Comparison of ENCODE assay signal across 26 cellular contexts in the genomic region with DNA sequence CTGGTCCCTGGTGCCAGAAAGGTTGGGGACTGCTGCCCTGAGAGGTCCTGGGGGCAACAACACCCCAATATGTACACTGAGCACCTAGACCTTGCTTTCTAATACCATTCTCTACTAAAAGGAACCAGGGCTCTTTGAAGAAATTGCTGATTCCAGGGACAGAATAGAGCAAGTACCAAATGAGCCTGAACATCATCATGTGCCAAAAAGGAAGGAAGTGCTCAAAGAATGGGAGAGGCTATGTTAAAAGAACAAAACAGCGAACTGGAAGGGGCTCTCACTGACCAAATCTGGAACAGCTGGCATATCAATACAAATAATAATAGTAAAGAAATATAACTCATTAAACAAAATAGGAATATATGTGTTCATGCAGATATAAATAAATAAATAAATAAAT.
"Had no signal": no experiment of that assay in that cellular context is flagged by ENCODE, and none has a peak within 500 bp of the region (broad histone marks: within the 10 kb centered on the region; RNA-seq: fewer than 3 reads in every experiment).

No MANE protein-coding gene starts in this region.

- H3K36me3 Mint-ChIP-seq: activated naive CD4-positive, alpha-beta T cell treated with anti-CD3 and anti-CD28 coated beads, Interleukin-2, amount 10 ng/mL, durations not matched to agents 7 days and 5 days; activated naive CD8-positive, alpha-beta T cell treated with anti-CD3 and anti-CD28 coated beads for 36 hours; WTC11 had no signal

- H3K9me3 Mint-ChIP-seq: activated naive CD4-positive, alpha-beta T cell treated with anti-CD3 and anti-CD28 coated beads, Interleukin-2, amount 10 ng/mL, durations not matched to agents 7 days and 5 days; activated T-cell treated with anti-CD3 and anti-CD28 coated beads, Interleukin-2, amount 50 U/mL, for 24 hours; activated T-helper 17 cell treated with anti-CD3 and anti-CD28 coated beads, Interleukin-2, amount 50 U/mL, for 72 hours had no signal

- H3K4me1 Mint-ChIP-seq: activated naive CD4-positive, alpha-beta T cell treated with anti-CD3 and anti-CD28 coated beads, Interleukin-2, amount 10 ng/mL, durations not matched to agents 7 days and 5 days; activated naive CD8-positive, alpha-beta T cell treated with anti-CD3 and anti-CD28 coated beads for 36 hours; activated T-helper 17 cell treated with anti-CD3 and anti-CD28 coated beads, Interleukin-2, amount 50 U/mL, for 72 hours; T-helper 17 cell; WTC11 had no signal

- DNase-seq: activated CD4-positive, alpha-beta T cell treated with anti-CD3 and anti-CD28 coated beads for 48 hours; activated CD4-positive, alpha-beta T cell treated with anti-CD3 and anti-CD28 coated beads, Interleukin-2, amount 50 U/mL, for 4 hours; activated CD4-positive, CD25-positive, alpha-beta regulatory T cell treated with anti-CD3 and anti-CD28 coated beads, Interleukin-2, amount 50 U/mL, for 72 hours; activated CD8-positive, alpha-beta memory T cell treated with anti-CD3 and anti-CD28 coated beads, Interleukin-2, amount 50 U/mL, for 48 hours; activated CD8-positive, alpha-beta T cell treated with anti-CD3 and anti-CD28 coated beads, Interleukin-2, amount 10 ng/mL, durations not matched to agents 7 days and 5 days; activated gamma-delta T cell; activated naive CD4-positive, alpha-beta T cell treated with anti-CD3 and anti-CD28 coated beads, Interleukin-2, amount 10 ng/mL, durations not matched to agents 7 days and 5 days; activated naive CD8-positive, alpha-beta T cell treated with anti-CD3 and anti-CD28 coated beads for 36 hours; activated T-cell treated with anti-CD3 and anti-CD28 coated beads, Interleukin-2, amount 50 U/mL, for 24 hours; Karpas-422; MM.1S; NCI-H1105 treated with DMSO at 0.1 percent for 48 hours; NCI-H1436 treated with DMSO at 0.1 percent for 48 hours; NCI-H187; NCI-H510A treated with DMSO at 0.1 percent for 48 hours; NCI-H69; NK-92 treated with Interleukin-12 subunit alpha and Interleukin-12 subunit beta, amount 100 ng/mL, for 24 hours; OCI-M1; Peyer's patch; SHP77 treated with DMSO at 0.1 percent for 48 hours; T-helper 17 cell; T-helper 9 cell had no signal

- H3K9me3 ChIP-seq: Peyer's patch had no signal

- FAIRE-seq: K562 had no signal

- ATAC-seq: activated CD8-positive, alpha-beta T cell treated with anti-CD3 and anti-CD28 coated beads, Interleukin-2, amount 10 ng/mL, durations not matched to agents 7 days and 5 days; activated T-helper 17 cell treated with anti-CD3 and anti-CD28 coated beads, Interleukin-2, amount 50 U/mL, for 72 hours; K562; T-helper 17 cell; WTC11 had no signal

- H3K4me3 Mint-ChIP-seq: activated CD8-positive, alpha-beta T cell treated with anti-CD3 and anti-CD28 coated beads, Interleukin-2, amount 10 ng/mL, durations not matched to agents 7 days and 5 days; activated naive CD4-positive, alpha-beta T cell treated with anti-CD3 and anti-CD28 coated beads, Interleukin-2, amount 10 ng/mL, durations not matched to agents 7 days and 5 days; activated naive CD8-positive, alpha-beta T cell treated with anti-CD3 and anti-CD28 coated beads for 36 hours; activated T-cell treated with anti-CD3 and anti-CD28 coated beads, Interleukin-2, amount 50 U/mL, for 24 hours; activated T-helper 17 cell treated with anti-CD3 and anti-CD28 coated beads, Interleukin-2, amount 50 U/mL, for 72 hours; T-helper 17 cell; WTC11 had no signal

- H3K27ac ChIP-seq: Peyer's patch, RWPE1 had no signal

- H3K27ac Mint-ChIP-seq: activated CD8-positive, alpha-beta T cell treated with anti-CD3 and anti-CD28 coated beads, Interleukin-2, amount 10 ng/mL, durations not matched to agents 7 days and 5 days; activated naive CD4-positive, alpha-beta T cell treated with anti-CD3 and anti-CD28 coated beads, Interleukin-2, amount 10 ng/mL, durations not matched to agents 7 days and 5 days; activated naive CD8-positive, alpha-beta T cell treated with anti-CD3 and anti-CD28 coated beads for 36 hours; activated T-cell treated with anti-CD3 and anti-CD28 coated beads, Interleukin-2, amount 50 U/mL, for 24 hours; activated T-helper 17 cell treated with anti-CD3 and anti-CD28 coated beads, Interleukin-2, amount 50 U/mL, for 72 hours; T-helper 17 cell; WTC11 had no signal

- H3K36me3 ChIP-seq: Peyer's patch had no signal

- H3K27me3 Mint-ChIP-seq: activated naive CD8-positive, alpha-beta T cell treated with anti-CD3 and anti-CD28 coated beads for 36 hours; activated T-cell treated with anti-CD3 and anti-CD28 coated beads, Interleukin-2, amount 50 U/mL, for 24 hours had no signal

- H3K4me1 ChIP-seq: Peyer's patch had no signal

- H3K4me3 ChIP-seq: K562, Peyer's patch had no signal

- H3K27me3 ChIP-seq: Peyer's patch had no signal
